ENCODE assay signal across 14 cellular contexts in the genomic region with DNA sequence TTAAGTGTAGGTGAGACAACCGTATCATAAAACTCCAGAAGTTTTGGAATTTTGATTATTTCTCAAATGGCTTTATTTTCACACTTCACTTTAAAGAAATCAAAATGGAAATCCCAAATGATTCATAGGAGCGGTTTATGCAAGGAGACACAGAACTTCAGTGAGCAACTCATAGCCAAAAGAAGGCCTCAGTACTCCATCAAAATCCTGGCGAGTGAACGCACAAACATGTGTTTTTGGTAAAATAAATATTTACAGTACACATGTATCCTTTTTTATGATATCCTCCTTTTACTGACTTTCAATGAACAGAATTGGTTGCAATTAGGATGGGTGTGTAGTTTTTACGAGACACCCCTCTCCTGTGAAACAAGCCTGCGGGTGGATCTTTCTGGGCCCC.
DNase-seq lines count a peak whose midpoint lies in the region; ATAC-seq, FAIRE-seq and TF ChIP-seq lines count a peak whose summit lies in the region.
"Had no signal": no experiment of that assay in that cellular context is flagged by ENCODE, and none has a peak within 500 bp of the region (broad histone marks: within the 10 kb centered on the region; RNA-seq: fewer than 3 reads in every experiment).

No MANE protein-coding gene starts in this region.

- H3K27ac ChIP-seq in C4-2B (peak overlapping the region; percentile 57), mesenchymal stem cell (ENCODE audit: low read length, poor library complexity, severe bottlenecking) (no peak overlapping the region), vagina (peak overlapping the region; percentile 44)

- ATAC-seq in HG03521 (IDR thresholded peaks at IDR 0.05; ENCODE audit: unreplicated experiment) = no peak
- no peak for ATAC-seq in activated T-cell treated with anti-CD3 and anti-CD28 coated beads, Interleukin-2, amount 50 U/mL, for 4 hours

- H3K27me3 ChIP-seq in mesenchymal stem cell (ENCODE audit: control insufficient read depth in 1 of 2, insufficient read depth in 1 of 2, low read length in 2 of 2) (peaks cover 0 to 17% of the 10 kb centered on the region in 2 experiments), vagina (no peaks in the 10 kb centered on the region)

- H3K4me1 ChIP-seq in mesenchymal stem cell (ENCODE audit: control insufficient read depth, insufficient read depth, low read depth, low read length) (no peaks in the 10 kb centered on the region), vagina (no peaks in the 10 kb centered on the region)

- DNase-seq in mesenchymal stem cell (no peak), vagina (ENCODE audit: extremely low spot score in 2 of 2) (peak in 1 of 2 donors; percentile 64), anterior cingulate cortex (lab: John Stamatoyannopoulos, UW) (no peak)
- DNase-seq in activated T-cell treated with anti-CD3 and anti-CD28 coated beads, Interleukin-2, amount 50 U/mL, for 4 hours = no peak
- DNase-seq: AML-193; CD4-positive, alpha-beta memory T cell; DMS79 treated with DMSO at 0.1 percent for 48 hours; GF-D8; H9 had no signal

- no peak overlapping the region for H3K4me3 ChIP-seq in mesenchymal stem cell (ENCODE audit: insufficient read depth in 1 of 2, low read depth in 1 of 2, low read length in 2 of 2)
- H3K4me3 ChIP-seq in vagina = no peak overlapping the region

- no peak overlapping the region for H2BK12ac ChIP-seq in mesenchymal stem cell (ENCODE audit: low read length in 2 of 2)

- TF ChIP-seq CTCF in C4-2B (conservative IDR thresholded peaks at IDR 0.05) = no peak
- no peak for TF ChIP-seq CTCF in vagina (IDR thresholded peaks at IDR 0.05)

- H3K4ac ChIP-seq in mesenchymal stem cell (ENCODE audit: low read depth in 1 of 2, low read length in 2 of 2) = no peak overlapping the region

- no peak overlapping the region for H2BK5ac ChIP-seq in mesenchymal stem cell (ENCODE audit: low read depth, low read length, poor library complexity, severe bottlenecking)

- H2BK120ac ChIP-seq in mesenchymal stem cell (ENCODE audit: low read depth, low read length) = no peak overlapping the region

- no peak overlapping the region for H2BK15ac ChIP-seq in mesenchymal stem cell (ENCODE audit: low read depth, poor library complexity, severe bottlenecking)

- H3K9me3 ChIP-seq in mesenchymal stem cell (ENCODE audit: control insufficient read depth, low read length) (no peaks in the 10 kb centered on the region), vagina (no peaks in the 10 kb centered on the region)

- no peak overlapping the region for H3K4me2 ChIP-seq in mesenchymal stem cell (ENCODE audit: low read length, poor library complexity, severe bottlenecking)

- no peak for TF ChIP-seq POLR2A in vagina (IDR thresholded peaks at IDR 0.05)

- H4K91ac ChIP-seq in mesenchymal stem cell (ENCODE audit: low read length) = peak overlapping the region; percentile 7

- H3K27me3 Mint-ChIP-seq in activated T-cell treated with anti-CD3 and anti-CD28 coated beads, Interleukin-2, amount 50 U/mL, for 4 hours (ENCODE audit: low read depth) = no peaks in the 10 kb centered on the region

- no peak overlapping the region for H2AK5ac ChIP-seq in mesenchymal stem cell (ENCODE audit: low read length, severe bottlenecking)

- WGBS in mesenchymal stem cell = 96% methylated on average over 3 of the region's 6 CpGs

- H3K79me1 ChIP-seq in mesenchymal stem cell (replicated peaks; ENCODE audit: low read length, poor library complexity, severe bottlenecking) = no peaks in the 10 kb centered on the region

- intact Hi-C loops in vagina (cut with DNase I) = no loop called here

- H2AFZ ChIP-seq in mesenchymal stem cell (ENCODE audit: low read depth, low read length) = no peak overlapping the region

- H3K9ac ChIP-seq in mesenchymal stem cell (ENCODE audit: low read length) = no peak overlapping the region

- H4K8ac ChIP-seq in mesenchymal stem cell (ENCODE audit: low read length) = no peak overlapping the region

- H3K4me3 Mint-ChIP-seq in activated T-cell treated with anti-CD3 and anti-CD28 coated beads, Interleukin-2, amount 50 U/mL, for 4 hours = no peak overlapping the region
- H3K4me3 Mint-ChIP-seq: CD14-positive monocyte; CD4-positive, alpha-beta memory T cell; H9 had no signal

- H3K23ac ChIP-seq in mesenchymal stem cell (ENCODE audit: low read length in 2 of 2) = no peak overlapping the region

- H3K36me3 ChIP-seq in mesenchymal stem cell (ENCODE audit: control insufficient read depth in 1 of 2, insufficient read depth in 2 of 2, low read depth in 1 of 2, low read length in 2 of 2) = no peaks in the 10 kb centered on the region
- no peaks in the 10 kb centered on the region for H3K36me3 ChIP-seq in vagina

- peak; percentile 94 for FAIRE-seq in endometrium (lab: Jason Lieb, UNC)
- FAIRE-seq: H1 had no signal

- peaks cover 2% of the 10 kb centered on the region for H3K4me1 Mint-ChIP-seq in activated T-cell treated with anti-CD3 and anti-CD28 coated beads, Interleukin-2, amount 50 U/mL, for 4 hours (ENCODE audit: low read depth)

- H3K9me3 Mint-ChIP-seq in activated T-cell treated with anti-CD3 and anti-CD28 coated beads, Interleukin-2, amount 50 U/mL, for 4 hours = no peaks in the 10 kb centered on the region

- H3K14ac ChIP-seq in mesenchymal stem cell (ENCODE audit: low read length in 2 of 2) = no peak overlapping the region

- H3K18ac ChIP-seq in mesenchymal stem cell (ENCODE audit: low read depth in 1 of 2, low read length in 2 of 2) = no peak overlapping the region

- H3K36me3 Mint-ChIP-seq in activated T-cell treated with anti-CD3 and anti-CD28 coated beads, Interleukin-2, amount 50 U/mL, for 4 hours (ENCODE audit: insufficient read depth) = no peaks in the 10 kb centered on the region
- H3K36me3 Mint-ChIP-seq: CD4-positive, alpha-beta memory T cell had no signal
